ENCODE assay signal across 31 cellular contexts in the genomic region with DNA sequence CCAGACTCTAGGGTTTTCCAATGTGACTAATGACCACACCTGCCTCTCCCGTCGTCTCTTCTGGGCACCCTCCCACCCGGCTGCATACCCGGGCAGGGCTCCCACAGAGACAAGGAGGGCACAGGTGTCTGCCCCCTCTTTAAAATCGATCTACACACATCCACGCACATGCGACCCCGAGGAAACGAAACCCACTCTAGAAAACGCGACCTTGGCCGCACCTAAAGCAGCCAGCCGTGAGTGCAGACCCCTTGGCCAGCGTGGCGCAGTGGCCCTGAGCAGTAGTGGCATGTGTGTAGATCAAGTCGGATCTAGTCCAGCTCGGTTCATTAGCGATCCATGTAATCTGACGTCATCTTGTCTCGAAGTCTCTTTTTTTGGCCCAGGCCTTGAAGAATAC.
"Had no signal": no experiment of that assay in that cellular context is flagged by ENCODE, and none has a peak within 500 bp of the region (broad histone marks: within the 10 kb centered on the region; RNA-seq: fewer than 3 reads in every experiment).

No MANE protein-coding gene starts in this region.

- H3K27me3 Mint-ChIP-seq: progenitor cell of endocrine pancreas; stimulated activated naive CD8-positive, alpha-beta T cell treated with anti-CD3 and anti-CD28 coated beads, Interleukin-15, amount 100 ng/mL, for 72 hours had no signal

- H3K27ac Mint-ChIP-seq: naive B cell; natural killer cell treated with Interleukin-12 subunit alpha and Interleukin-12 subunit beta and Interleukin-15 and Interleukin-18, amount 100 ng/mL, for 72 hours; progenitor cell of endocrine pancreas; stimulated activated memory B cell treated with anti-CD40 and anti-IgM and Interleukin-4, amounts not matched to agents 10 μg/mL and 1 μg/mL and 100 μg/mL, for 72 hours; type B pancreatic cell had no signal

- H3K4me3 ChIP-seq: ovary, psoas muscle, skin epidermis, smooth muscle cell, spleen, suprapubic skin, testis, tibial artery, transverse colon, upper lobe of right lung, uterus had no signal

- H3K4me3 Mint-ChIP-seq: naive B cell; natural killer cell treated with Interleukin-12 subunit alpha and Interleukin-12 subunit beta and Interleukin-15 and Interleukin-18, amount 100 ng/mL, for 72 hours; stimulated activated memory B cell treated with anti-CD40 and anti-IgM and Interleukin-4, amounts not matched to agents 10 μg/mL and 1 μg/mL and 100 μg/mL, for 72 hours; stimulated activated naive CD8-positive, alpha-beta T cell treated with anti-CD3 and anti-CD28 coated beads, Interleukin-15, amount 100 ng/mL, for 72 hours; type B pancreatic cell had no signal

- H2AFZ ChIP-seq: parathyroid adenoma had no signal

- H3K27me3 ChIP-seq: ovary, testis, uterus had no signal

- H3K27ac ChIP-seq: ovary, parathyroid adenoma, psoas muscle, skin epidermis, spleen, suprapubic skin, testis, tibial artery, transverse colon, upper lobe of right lung, uterus had no signal

- H3K36me3 ChIP-seq: ovary, spleen, suprapubic skin, tibial artery, transverse colon, upper lobe of right lung, uterus had no signal

- ATAC-seq: naive thymus-derived CD8-positive, alpha-beta T cell; natural killer cell treated with Interleukin-12 subunit alpha and Interleukin-12 subunit beta and Interleukin-15 and Interleukin-18, amount 100 ng/mL, for 72 hours; psoas muscle; right cardiac atrium; sciatic nerve; stimulated activated memory B cell treated with anti-CD40 and anti-IgM and Interleukin-4, amounts not matched to agents 10 μg/mL and 1 μg/mL and 100 μg/mL, for 72 hours; stimulated activated naive CD8-positive, alpha-beta T cell treated with anti-CD3 and anti-CD28 coated beads, Interleukin-15, amount 100 ng/mL, for 72 hours; stimulated activated naive CD8-positive, alpha-beta T cell treated with anti-CD3 and anti-CD28 coated beads, Interleukin-15, Interleukin-2, amounts not matched to agents 100 U/mL and 50 U/mL, for 24 hours; upper lobe of right lung had no signal

- DNase-seq: naive B cell; naive thymus-derived CD8-positive, alpha-beta T cell; occipital lobe; ovary; posterior cingulate gyrus; psoas muscle; right cardiac atrium; spleen; stimulated activated CD4-positive, alpha-beta T cell treated with anti-CD3 and anti-CD28 coated beads, Interleukin-12 subunit alpha, Interleukin-12 subunit beta, amount 100 ng/mL, for 4 hours; stimulated activated CD4-positive, alpha-beta T cell treated with anti-CD3 and anti-CD28 coated beads, Interleukin-1b, Interleukin-23, amount 100 ng/mL, for 48 hours; stimulated activated CD4-positive, alpha-beta T cell treated with anti-CD3 and anti-CD28 coated beads, Interleukin-4, amount 100 ng/mL, for 1 hour; stimulated activated CD4-positive, alpha-beta T cell treated with anti-CD3 and anti-CD28 coated beads, Interleukin-4, amount 100 ng/mL, for 4 hours; stimulated activated CD8-positive, alpha-beta memory T cell treated with anti-CD3 and anti-CD28 coated beads, Interleukin-4, amount 100 ng/mL, for 48 hours; stimulated activated naive CD4-positive, alpha-beta T cell; stimulated activated naive CD8-positive, alpha-beta T cell treated with anti-CD3 and anti-CD28 coated beads, Interleukin-15, amount 100 ng/mL, for 72 hours; stimulated activated naive CD8-positive, alpha-beta T cell treated with anti-CD3 and anti-CD28 coated beads, Interleukin-15, Interleukin-2, amounts not matched to agents 100 U/mL and 50 U/mL, for 24 hours; substantia nigra; testis; tibial artery; transverse colon; upper lobe of right lung; uterus had no signal

- H3K79me2 ChIP-seq: parathyroid adenoma had no signal

- H3K4me1 ChIP-seq: parathyroid adenoma, psoas muscle, uterus had no signal

- H3K9ac ChIP-seq: parathyroid adenoma had no signal

- H3K4me2 ChIP-seq: smooth muscle cell had no signal

- H3K9me3 Mint-ChIP-seq: naive B cell; naive thymus-derived CD8-positive, alpha-beta T cell; natural killer cell treated with Interleukin-12 subunit alpha and Interleukin-12 subunit beta and Interleukin-15 and Interleukin-18, amount 100 ng/mL, for 72 hours; stimulated activated naive CD8-positive, alpha-beta T cell treated with anti-CD3 and anti-CD28 coated beads, Interleukin-15, amount 100 ng/mL, for 72 hours; type B pancreatic cell had no signal

- H3K9me3 ChIP-seq: ovary, psoas muscle, spleen, suprapubic skin, testis, tibial artery, transverse colon, upper lobe of right lung, uterus had no signal

- H3K36me3 Mint-ChIP-seq: natural killer cell treated with Interleukin-12 subunit alpha and Interleukin-12 subunit beta and Interleukin-15 and Interleukin-18, amount 100 ng/mL, for 72 hours; stimulated activated memory B cell treated with anti-CD40 and anti-IgM and Interleukin-4, amounts not matched to agents 10 μg/mL and 1 μg/mL and 100 μg/mL, for 72 hours; type B pancreatic cell had no signal
